14 cellular contexts compared by ENCODE assay signal in genomic region chr9:19642256-19642655, GRCh38.
DNase-seq lines count a peak whose midpoint lies in the region; ATAC-seq and TF ChIP-seq lines count a peak whose summit lies in the region.
"Had no signal": no experiment of that assay in that cellular context is flagged by ENCODE, and none has a peak within 500 bp of the region (broad histone marks: within the 10 kb centered on the region; RNA-seq: fewer than 3 reads in every experiment).

No MANE protein-coding gene starts in this region.

- DNase-seq in COR-L47 (lab: John Stamatoyannopoulos, UW), result peak; percentile 65
- DNase-seq in LHCN-M2 (ENCODE audit: low read depth), result peak; percentile 6
- DNase-seq in middle frontal gyrus (ENCODE audit: extremely low spot score, low spot score), result peak; percentile 44
- no peak for DNase-seq in sciatic nerve (ENCODE audit: low spot score)
- no peak for DNase-seq in NCI-H1436 treated with DMSO at 0.1 percent for 48 hours (lab: John Stamatoyannopoulos, UW)
- DNase-seq: activated CD4-positive, alpha-beta memory T cell treated with anti-CD3 and anti-CD28 coated beads, Interleukin-2, amount 10 ng/mL, durations not matched to agents 7 days and 5 days; activated naive CD4-positive, alpha-beta T cell treated with anti-CD3 and anti-CD28 coated beads, Interleukin-2, amount 10 ng/mL, durations not matched to agents 7 days and 5 days; CD4-positive, alpha-beta memory T cell; cerebellar nuclear complex; IMR-90; NCI-H226 had no signal

- H3K27ac ChIP-seq in VCaP, result peak overlapping the region; percentile 73

- peak; percentile 76 for TF ChIP-seq CTCF in VCaP (conservative IDR thresholded peaks at IDR 0.05)

- intact Hi-C loops in sciatic nerve (cut with DNase I), result no loop called here

- ATAC-seq in GM21786 (IDR thresholded peaks at IDR 0.05; ENCODE audit: unreplicated experiment) (no peak), HG03342 (IDR thresholded peaks at IDR 0.05; ENCODE audit: unreplicated experiment) (no peak), sciatic nerve (no peak)

Comparison
In these comparisons a context has a peak if more than half of its experiments do, and no peak if none do; other contexts are left out.
1. DNase-seq: peak in COR-L47 (single experiment), LHCN-M2 (single experiment) and middle frontal gyrus (single experiment); none in sciatic nerve (single experiment) and NCI-H1436 treated with DMSO at 0.1 percent for 48 hours (single experiment).